Comparison of ENCODE assay signal across 9 cellular contexts in the genomic region with DNA sequence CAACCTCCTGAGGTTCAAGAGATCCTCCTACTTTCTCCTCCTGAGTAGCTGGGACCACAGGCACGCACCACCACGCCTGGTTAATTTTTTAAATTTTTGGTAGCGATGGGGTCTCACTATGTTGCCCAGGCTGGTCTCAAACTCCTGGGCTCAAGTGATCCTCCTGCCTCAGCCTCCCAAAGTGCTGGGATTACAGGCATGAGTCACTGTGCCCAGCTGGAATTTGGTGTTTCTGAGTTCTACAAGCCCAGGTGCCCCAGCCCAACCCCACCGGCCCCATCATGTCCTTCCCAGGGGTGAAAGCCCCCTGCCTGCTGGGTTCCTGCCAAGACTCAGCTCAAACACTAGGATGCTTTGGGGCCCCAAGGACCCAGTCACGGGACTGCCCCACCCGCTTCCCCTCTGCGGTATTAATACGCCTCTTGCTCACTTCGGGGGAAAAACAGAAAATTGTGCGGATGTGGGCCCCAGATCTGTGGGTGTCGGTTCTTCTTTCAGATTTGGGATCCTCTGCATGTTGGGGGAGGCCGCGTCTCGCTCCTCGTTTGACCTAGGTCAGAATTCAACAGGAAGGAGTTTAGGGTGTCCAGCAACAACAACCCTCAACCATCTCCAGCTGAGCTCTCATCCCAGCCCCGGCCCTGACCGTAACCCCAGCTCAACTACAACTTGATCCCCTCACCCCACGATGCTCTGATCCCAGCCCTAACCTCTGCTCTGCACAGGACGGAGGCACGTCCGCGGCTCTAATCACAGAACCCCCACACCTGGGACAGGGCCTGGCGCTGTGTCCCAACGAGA. TPM values are rescaled to one million over a fixed set of nuclear protein-coding genes. Genes with fewer than 3 reads are reported as not detected.
DNase-seq lines count a peak whose midpoint lies in the region; ATAC-seq and TF ChIP-seq lines count a peak whose summit lies in the region.
"Had no signal": no experiment of that assay in that cellular context is flagged by ENCODE, and none has a peak within 500 bp of the region (broad histone marks: within the 10 kb centered on the region; RNA-seq: fewer than 3 reads in every experiment).

No MANE protein-coding gene starts in this region.

- TF ChIP-seq CTCF in H9 (conservative IDR thresholded peaks at IDR 0.05): no peak

- no peak overlapping the region for H3K23ac ChIP-seq in H9 (ENCODE audit: insufficient read length, low read depth, low read length)

- no peaks in the 10 kb centered on the region for H3K4me1 ChIP-seq in H9 (ENCODE audit: insufficient read depth, low read length)

- H3K27ac ChIP-seq in H9 (ENCODE audit: insufficient read length, low read depth, low read length): no peak overlapping the region

- no peak overlapping the region for H2BK12ac ChIP-seq in H9 (ENCODE audit: insufficient read length, low read depth, low read length)

- no peaks in the 10 kb centered on the region for H3K9me3 ChIP-seq in H9 (ENCODE audit: control insufficient read depth, low read depth, low read length)

- no peak overlapping the region for H3K18ac ChIP-seq in H9 (ENCODE audit: insufficient read length, low read depth, low read length)

- H2BK5ac ChIP-seq in H9 (ENCODE audit: insufficient read length, low read length): no peak overlapping the region

- H2BK120ac ChIP-seq in H9 (ENCODE audit: low read depth, low read length, poor library complexity, severe bottlenecking): no peak overlapping the region

- no peak overlapping the region for H2BK15ac ChIP-seq in H9 (ENCODE audit: low read depth, low read length)

- H3K4me1 Mint-ChIP-seq in T-helper 1 cell treated with Interleukin-12 subunit alpha and Interleukin-12 subunit beta and Interleukin-4 antibody, amounts not matched to agents 30 μg/mL and 1 μg/mL, for 36 hours (ENCODE audit: low read depth): peaks cover 15% of the 10 kb centered on the region
- H3K4me1 Mint-ChIP-seq in H9: peaks cover 2 to 8% of the 10 kb centered on the region in 2 experiments

- H4K91ac ChIP-seq in H9 (ENCODE audit: insufficient read length, low read depth, low read length): no peak overlapping the region

- H2BK20ac ChIP-seq in H9 (ENCODE audit: low read depth, low read length, poor library complexity, severe bottlenecking): no peak overlapping the region

- no peaks in the 10 kb centered on the region for H3K9me3 Mint-ChIP-seq in T-helper 1 cell treated with Interleukin-12 subunit alpha and Interleukin-12 subunit beta and Interleukin-4 antibody, amounts not matched to agents 30 μg/mL and 1 μg/mL, for 36 hours
- no peaks in the 10 kb centered on the region for H3K9me3 Mint-ChIP-seq in activated naive CD4-positive, alpha-beta T cell treated with anti-CD3 and anti-CD28 coated beads, Interleukin-2, amount 50 U/mL, for 72 hours
- H3K9me3 Mint-ChIP-seq in H9: no peaks in the 10 kb centered on the region

- no peak overlapping the region for H3K9ac ChIP-seq in H9 (ENCODE audit: extremely low read depth, insufficient read length, low read length)

- no peaks in the 10 kb centered on the region for H3K36me3 Mint-ChIP-seq in T-helper 1 cell treated with Interleukin-12 subunit alpha and Interleukin-12 subunit beta and Interleukin-4 antibody, amounts not matched to agents 30 μg/mL and 1 μg/mL, for 36 hours (ENCODE audit: low read depth)
- no peaks in the 10 kb centered on the region for H3K36me3 Mint-ChIP-seq in activated naive CD4-positive, alpha-beta T cell treated with anti-CD3 and anti-CD28 coated beads, Interleukin-2, amount 50 U/mL, for 72 hours
- H3K36me3 Mint-ChIP-seq in H9 (ENCODE audit: insufficient read depth in 1 of 3, low read depth in 3 of 3): no peaks in the 10 kb centered on the region

- peak overlapping the region; percentile 79 for H3K27ac Mint-ChIP-seq in T-helper 1 cell treated with Interleukin-12 subunit alpha and Interleukin-12 subunit beta and Interleukin-4 antibody, amounts not matched to agents 30 μg/mL and 1 μg/mL, for 36 hours
- H3K27ac Mint-ChIP-seq in activated naive CD4-positive, alpha-beta T cell treated with anti-CD3 and anti-CD28 coated beads, Interleukin-2, amount 50 U/mL, for 72 hours: peak overlapping the region; percentile 73 to 75
- H3K27ac Mint-ChIP-seq in H9: no peak overlapping the region; a peak in 1 of 7 replicates

- H3K79me2 ChIP-seq in H9 (ENCODE audit: insufficient read depth, low read length): no peaks in the 10 kb centered on the region

- no peaks in the 10 kb centered on the region for H4K20me1 ChIP-seq in H9 (ENCODE audit: control insufficient read depth, insufficient read depth, insufficient read length)

- H3T11ph ChIP-seq in H9 (ENCODE audit: low read length): no peak overlapping the region

- H3K4me2 ChIP-seq in H9 (ENCODE audit: insufficient read depth, insufficient read length, low read length): no peak overlapping the region

- ATAC-seq in GM21786 (IDR thresholded peaks at IDR 0.05; ENCODE audit: unreplicated experiment): peak; percentile 47
- peak; percentile 92 to 97 for ATAC-seq in activated naive CD4-positive, alpha-beta T cell treated with anti-CD3 and anti-CD28 coated beads, Interleukin-2, amount 50 U/mL, for 72 hours

- no peak overlapping the region for H4K5ac ChIP-seq in H9 (ENCODE audit: insufficient read length, low read depth, low read length)

- no peak overlapping the region for H3K56ac ChIP-seq in H9 (ENCODE audit: insufficient read length, low read depth, low read length)

- peak; percentile 61 to 79 for DNase-seq in activated naive CD4-positive, alpha-beta T cell treated with anti-CD3 and anti-CD28 coated beads, Interleukin-2, amount 50 U/mL, for 72 hours (ENCODE audit: low spot score in 2 of 2)
- DNase-seq in stimulated activated CD4-positive, alpha-beta T cell treated with anti-CD3 and anti-CD28 coated beads, Interleukin-12 subunit alpha, Interleukin-12 subunit beta, amount 100 ng/mL, for 4 hours: peak; percentile 69
- DNase-seq in T1000 (lab: John Stamatoyannopoulos, UW) (no peak), H4 (ENCODE audit: low spot score) (no peak), D341Med (ENCODE audit: low spot score) (no peak), H9 (no peak)

- H3K4me3 Mint-ChIP-seq in T-helper 1 cell treated with Interleukin-12 subunit alpha and Interleukin-12 subunit beta and Interleukin-4 antibody, amounts not matched to agents 30 μg/mL and 1 μg/mL, for 36 hours: peak overlapping the region; percentile 64
- H3K4me3 Mint-ChIP-seq in H9: no peak overlapping the region

- H3K79me1 ChIP-seq in H9 (ENCODE audit: insufficient read depth, low read depth, low read length, poor library complexity, severe bottlenecking): no peaks in the 10 kb centered on the region

- H3K23me2 ChIP-seq in H9 (ENCODE audit: insufficient read length, low read depth, low read length, poor library complexity, severe bottlenecking): no peaks in the 10 kb centered on the region

- H2AK5ac ChIP-seq in H9 (ENCODE audit: insufficient read length, low read length): no peak overlapping the region

- H3K27me3 Mint-ChIP-seq in T-helper 1 cell treated with Interleukin-12 subunit alpha and Interleukin-12 subunit beta and Interleukin-4 antibody, amounts not matched to agents 30 μg/mL and 1 μg/mL, for 36 hours (ENCODE audit: low read depth): peaks cover 15% of the 10 kb centered on the region
- peaks cover 37% of the 10 kb centered on the region for H3K27me3 Mint-ChIP-seq in H9 (ENCODE audit: low read depth)

- H3K27me3 ChIP-seq in H9 (ENCODE audit: insufficient read depth, low read length): no peaks in the 10 kb centered on the region

- no peak overlapping the region for H3K14ac ChIP-seq in H9 (ENCODE audit: insufficient read depth, low read length)

- H3K4ac ChIP-seq in H9 (ENCODE audit: low read depth, low read length): no peak overlapping the region

- WGBS in H9 (ENCODE audit: extremely low coverage, insufficient read length, low lambda C conversion rate): no CpG with 5 or more reads among the region's 24 CpGs

- H2AFZ ChIP-seq in H9 (ENCODE audit: low read length): no peak overlapping the region

- H4K8ac ChIP-seq in H9 (replicated peaks; ENCODE audit: insufficient read length, low read depth, low read length): no peak overlapping the region

RNA-seq across cellular contexts. Expression of a gene that starts 3.7 kb away (rescaled TPM):
- total RNA-seq in activated naive CD4-positive, alpha-beta T cell treated with anti-CD3 and anti-CD28 coated beads, Interleukin-2, amount 50 U/mL, for 72 hours: under 1 TPM; 0.56 to 0.57 TPM
- not detected in 2 replicates for total RNA-seq in H4 (2014; rRNA removed; shearing (Covaris generic))
- not detected in 2 replicates for total RNA-seq in H9 (2021)
- total RNA-seq: glomerular endothelial cell had no signal

RNA-seq across cellular contexts. Expression of a gene that starts 25.0 kb away (rescaled TPM):
- 10 to 100 TPM; 58.9 to 84.4 TPM for total RNA-seq in activated naive CD4-positive, alpha-beta T cell treated with anti-CD3 and anti-CD28 coated beads, Interleukin-2, amount 50 U/mL, for 72 hours
- total RNA-seq in H4 (2014; rRNA removed; shearing (Covaris generic)): 90.6 and 139 TPM in 2 replicates
- 77.4 and 87.8 TPM in 2 replicates for total RNA-seq in H9 (2021)

RNA-seq across cellular contexts. Expression of a gene that starts 26.3 kb away (rescaled TPM):
- total RNA-seq in activated naive CD4-positive, alpha-beta T cell treated with anti-CD3 and anti-CD28 coated beads, Interleukin-2, amount 50 U/mL, for 72 hours: not detected
- total RNA-seq in H4 (2014; rRNA removed; shearing (Covaris generic)): not detected in 2 replicates
- total RNA-seq in H9 (2021): 0.26 TPM in 1 of 2 replicates, not detected in the other
- total RNA-seq: glomerular endothelial cell had no signal

RNA-seq across cellular contexts. Expression of a gene that starts 28.7 kb away (rescaled TPM):
- not detected for total RNA-seq in activated naive CD4-positive, alpha-beta T cell treated with anti-CD3 and anti-CD28 coated beads, Interleukin-2, amount 50 U/mL, for 72 hours
- not detected in 2 replicates for total RNA-seq in H4 (2014; rRNA removed; shearing (Covaris generic))
- 0.13 TPM in 1 of 2 replicates, not detected in the other for total RNA-seq in H9 (2021)
- total RNA-seq: glomerular endothelial cell had no signal

RNA-seq across cellular contexts. Expression of a gene that starts 36.7 kb away (rescaled TPM):
- not detected for total RNA-seq in activated naive CD4-positive, alpha-beta T cell treated with anti-CD3 and anti-CD28 coated beads, Interleukin-2, amount 50 U/mL, for 72 hours
- total RNA-seq in H4 (2014; rRNA removed; shearing (Covaris generic)): not detected in 2 replicates
- not detected in 2 replicates for total RNA-seq in H9 (2021)
- total RNA-seq: glomerular endothelial cell had no signal

Comparison
In these comparisons a context has a peak if more than half of its experiments do, and no peak if none do; other contexts are left out.
1. H3K27ac Mint-ChIP-seq: peak in T-helper 1 cell treated with Interleukin-12 subunit alpha and Interleukin-12 subunit beta and Interleukin-4 antibody, amounts not matched to agents 30 μg/mL and 1 μg/mL, for 36 hours (single experiment) and activated naive CD4-positive, alpha-beta T cell treated with anti-CD3 and anti-CD28 coated beads, Interleukin-2, amount 50 U/mL, for 72 hours (2 of 2); none in H9 (0 of 3).
2. DNase-seq: peak in activated naive CD4-positive, alpha-beta T cell treated with anti-CD3 and anti-CD28 coated beads, Interleukin-2, amount 50 U/mL, for 72 hours (2 of 2) and stimulated activated CD4-positive, alpha-beta T cell treated with anti-CD3 and anti-CD28 coated beads, Interleukin-12 subunit alpha, Interleukin-12 subunit beta, amount 100 ng/mL, for 4 hours (single experiment); none in T1000 (single experiment), H4 (single experiment), D341Med (single experiment) and H9 (single experiment).